Comparison of ENCODE assay signal across 2 cellular contexts in genomic region chr5:113489299-113489698, GRCh38.
TF ChIP-seq lines count a peak whose summit lies in the region.

No MANE protein-coding gene starts in this region.

TF ChIP-seq in HepG2, 621 proteins besides CTCF, POLR2A, EP300 and RAD21 (continues in another document):
- no peak for TF ChIP-seq ZNF530 (CRISPR knock-in tag; IDR thresholded peaks at IDR 0.05; ENCODE audit: low read depth)
- no peak for TF ChIP-seq ARID2 (CRISPR knock-in tag; IDR thresholded peaks at IDR 0.05; ENCODE audit: borderline replicate concordance)
- no peak for TF ChIP-seq RBAK (CRISPR knock-in tag; IDR thresholded peaks at IDR 0.05)
- TF ChIP-seq ZNF629 (CRISPR knock-in tag; conservative IDR thresholded peaks at IDR 0.05), result peak; percentile 77
- TF ChIP-seq KDM1A (CRISPR knock-in tag; IDR thresholded peaks at IDR 0.05), result peak; percentile 38; the same call in 1 of the 2 replicates
- no peak for TF ChIP-seq HOXD1 (CRISPR knock-in tag; IDR thresholded peaks at IDR 0.05)
- peak; percentile 48; the same call in 1 of the 2 replicates for TF ChIP-seq CEBPB (IDR thresholded peaks at IDR 0.05; ENCODE audit: borderline replicate concordance, low read depth, low read length)
- TF ChIP-seq ZSCAN29 (CRISPR knock-in tag; conservative IDR thresholded peaks at IDR 0.05), result no peak
- no peak for TF ChIP-seq LCORL (IDR thresholded peaks at IDR 0.05)
- no peak for TF ChIP-seq LCORL (CRISPR knock-in tag; IDR thresholded peaks at IDR 0.05)
- no peak for TF ChIP-seq ZNF225 (CRISPR knock-in tag; IDR thresholded peaks at IDR 0.05)
- no peak for TF ChIP-seq CHD4 (IDR thresholded peaks at IDR 0.05; ENCODE audit: borderline replicate concordance, low read length)
- no peak for TF ChIP-seq IRX3 (CRISPR knock-in tag; IDR thresholded peaks at IDR 0.05; ENCODE audit: borderline replicate concordance, low read depth)
- TF ChIP-seq, protein P1, sequence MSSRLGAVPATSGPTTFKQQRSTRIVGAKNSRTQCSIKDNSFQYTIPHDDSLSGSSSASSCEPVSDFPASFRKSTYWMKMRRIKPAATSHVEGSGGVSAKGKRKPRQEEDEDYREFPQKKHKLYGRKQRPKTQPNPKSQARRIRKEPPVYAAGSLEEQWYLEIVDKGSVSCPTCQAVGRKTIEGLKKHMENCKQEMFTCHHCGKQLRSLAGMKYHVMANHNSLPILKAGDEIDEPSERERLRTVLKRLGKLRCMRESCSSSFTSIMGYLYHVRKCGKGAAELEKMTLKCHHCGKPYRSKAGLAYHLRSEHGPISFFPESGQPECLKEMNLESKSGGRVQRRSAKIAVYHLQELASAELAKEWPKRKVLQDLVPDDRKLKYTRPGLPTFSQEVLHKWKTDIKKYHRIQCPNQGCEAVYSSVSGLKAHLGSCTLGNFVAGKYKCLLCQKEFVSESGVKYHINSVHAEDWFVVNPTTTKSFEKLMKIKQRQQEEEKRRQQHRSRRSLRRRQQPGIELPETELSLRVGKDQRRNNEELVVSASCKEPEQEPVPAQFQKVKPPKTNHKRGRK (CRISPR knock-in tag; IDR thresholded peaks at IDR 0.05), result no peak
- TF ChIP-seq NR2F2 (IDR thresholded peaks at IDR 0.05; ENCODE audit: borderline replicate concordance, low read depth), result no peak
- no peak for TF ChIP-seq ZBTB20 (CRISPR knock-in tag; IDR thresholded peaks at IDR 0.05; ENCODE audit: borderline replicate concordance, low read depth)
- no peak for TF ChIP-seq PCBP2 (optimal IDR thresholded peaks at IDR 0.05; ENCODE audit: low read depth, low read length, poor library complexity, severe bottlenecking)
- TF ChIP-seq, protein P2, sequence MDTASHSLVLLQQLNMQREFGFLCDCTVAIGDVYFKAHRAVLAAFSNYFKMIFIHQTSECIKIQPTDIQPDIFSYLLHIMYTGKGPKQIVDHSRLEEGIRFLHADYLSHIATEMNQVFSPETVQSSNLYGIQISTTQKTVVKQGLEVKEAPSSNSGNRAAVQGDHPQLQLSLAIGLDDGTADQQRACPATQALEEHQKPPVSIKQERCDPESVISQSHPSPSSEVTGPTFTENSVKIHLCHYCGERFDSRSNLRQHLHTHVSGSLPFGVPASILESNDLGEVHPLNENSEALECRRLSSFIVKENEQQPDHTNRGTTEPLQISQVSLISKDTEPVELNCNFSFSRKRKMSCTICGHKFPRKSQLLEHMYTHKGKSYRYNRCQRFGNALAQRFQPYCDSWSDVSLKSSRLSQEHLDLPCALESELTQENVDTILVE (CRISPR knock-in tag; IDR thresholded peaks at IDR 0.05), result no peak
- TF ChIP-seq RFXANK (CRISPR knock-in tag; IDR thresholded peaks at IDR 0.05), result no peak
- no peak for TF ChIP-seq ZNF350 (CRISPR knock-in tag; IDR thresholded peaks at IDR 0.05; ENCODE audit: borderline replicate concordance, low read depth)
- TF ChIP-seq SRY (CRISPR knock-in tag; IDR thresholded peaks at IDR 0.05), result no peak
- no peak for TF ChIP-seq ZBTB43 (CRISPR knock-in tag; conservative IDR thresholded peaks at IDR 0.05)
- no peak for TF ChIP-seq MTA3 (CRISPR knock-in tag; IDR thresholded peaks at IDR 0.05)
- TF ChIP-seq PLSCR1 (CRISPR knock-in tag; IDR thresholded peaks at IDR 0.05; ENCODE audit: borderline replicate concordance), result no peak
- no peak for TF ChIP-seq RAD51 (IDR thresholded peaks at IDR 0.05; ENCODE audit: borderline replicate concordance)
- TF ChIP-seq XRCC5 (optimal IDR thresholded peaks at IDR 0.05; ENCODE audit: low read length), result no peak
- TF ChIP-seq, protein P3, sequence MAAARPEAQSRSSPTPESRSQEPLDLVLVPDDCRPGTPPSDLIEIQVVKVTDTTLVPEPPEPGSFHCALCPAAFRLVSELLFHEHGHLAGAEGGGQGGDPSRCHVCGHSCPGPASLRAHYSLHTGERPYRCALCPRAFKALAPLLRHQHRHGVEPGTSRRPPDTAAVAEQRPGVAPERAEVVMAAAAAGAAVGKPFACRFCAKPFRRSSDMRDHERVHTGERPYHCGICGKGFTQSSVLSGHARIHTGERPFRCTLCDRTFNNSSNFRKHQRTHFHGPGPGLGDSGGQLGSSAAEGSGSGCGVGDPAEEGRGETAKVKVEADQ (CRISPR knock-in tag; IDR thresholded peaks at IDR 0.05; ENCODE audit: borderline replicate concordance), result no peak
- peak; percentile 77 for TF ChIP-seq FOSL2 (CRISPR knock-in tag; IDR thresholded peaks at IDR 0.05)

TF ChIP-seq in HEK293T, 16 proteins besides CTCF, POLR2A, EP300 and RAD21:
- TF ChIP-seq SUZ12 (IDR thresholded peaks at IDR 0.05), result no peak
- TF ChIP-seq BHLHE40 (IDR thresholded peaks at IDR 0.05; ENCODE audit: borderline replicate concordance), result no peak
- TF ChIP-seq SP1 (IDR thresholded peaks at IDR 0.05), result no peak
- TF ChIP-seq HDGF (IDR thresholded peaks at IDR 0.05; ENCODE audit: borderline replicate concordance), result no peak
- TF ChIP-seq PKNOX1 (IDR thresholded peaks at IDR 0.05), result no peak
- TF ChIP-seq TARDBP (IDR thresholded peaks at IDR 0.05), result no peak
- no peak for TF ChIP-seq FOXM1 (IDR thresholded peaks at IDR 0.05; ENCODE audit: borderline replicate concordance)
- no peak for TF ChIP-seq ELF4 (IDR thresholded peaks at IDR 0.05)
- no peak for TF ChIP-seq FOXA1 (IDR thresholded peaks at IDR 0.05)
- TF ChIP-seq L3MBTL2 (conservative IDR thresholded peaks at IDR 0.05), result no peak
- no peak for TF ChIP-seq ZNF384 (IDR thresholded peaks at IDR 0.05)
- TF ChIP-seq ARNT (IDR thresholded peaks at IDR 0.05), result no peak
- TF ChIP-seq CTBP1 (IDR thresholded peaks at IDR 0.05; ENCODE audit: borderline replicate concordance), result no peak
- TF ChIP-seq NFRKB (IDR thresholded peaks at IDR 0.05), result no peak
- no peak for TF ChIP-seq FOXK2 (IDR thresholded peaks at IDR 0.05)
- no peak for TF ChIP-seq LEF1 (IDR thresholded peaks at IDR 0.05; ENCODE audit: borderline replicate concordance)
TF ChIP-seq in HEK293T: peak in this region for 0.
